In the genomic region with DNA sequence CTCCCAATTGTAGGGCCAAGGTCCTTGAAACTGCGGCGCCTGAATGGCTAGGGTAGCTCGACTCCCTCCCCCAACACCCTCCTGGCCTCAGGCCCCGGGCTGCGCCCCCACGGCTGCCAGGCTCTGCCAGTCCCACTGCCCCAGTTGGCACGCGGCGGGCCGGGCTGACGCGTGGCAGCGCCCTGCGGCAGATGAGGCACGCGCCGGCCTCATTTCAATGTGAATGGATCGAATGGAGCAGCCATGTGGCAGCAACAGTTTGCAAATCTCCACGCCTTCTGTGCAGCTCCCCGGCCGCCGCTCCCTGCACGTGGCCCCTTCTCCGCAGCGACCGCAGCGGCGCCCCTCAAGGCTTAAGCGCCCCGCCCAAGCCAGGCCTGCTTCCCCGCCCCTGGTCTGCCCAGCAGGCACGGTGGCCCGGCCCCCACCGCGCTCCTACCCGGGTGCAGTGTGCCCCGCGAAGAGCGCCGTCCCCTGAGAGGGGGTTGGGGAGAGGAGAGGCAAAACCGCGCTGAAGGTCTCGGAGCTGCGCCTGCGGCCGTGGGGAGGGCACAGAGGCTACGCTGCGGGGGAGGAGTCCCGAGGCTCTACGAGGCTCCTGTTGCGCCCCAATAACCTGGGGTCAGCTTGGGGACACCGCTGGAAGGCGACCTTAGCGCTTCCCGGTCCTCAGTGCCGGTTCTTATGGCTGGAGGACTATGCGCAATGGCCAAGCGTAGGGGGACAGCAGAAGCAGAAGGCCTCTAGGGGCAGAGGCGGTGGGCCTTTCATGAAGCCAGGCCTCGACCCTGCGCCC, we compare ENCODE assay signal across 8 cellular contexts. TPM values are rescaled to one million over a fixed set of nuclear protein-coding genes. Genes with fewer than 3 reads are reported as not detected.
DNase-seq lines count a peak whose midpoint lies in the region; ATAC-seq and TF ChIP-seq lines count a peak whose summit lies in the region.

No MANE protein-coding gene starts in this region.

- H3K27me3 ChIP-seq in CD8-positive, alpha-beta T cell (ENCODE audit: insufficient read depth, low read length): peaks cover 44% of the 10 kb centered on the region
- peaks cover 35% of the 10 kb centered on the region for H3K27me3 ChIP-seq in colonic mucosa

- no peaks in the 10 kb centered on the region for H3K36me3 Mint-ChIP-seq in CD8-positive, alpha-beta T cell
- peaks cover 0 to 8% of the 10 kb centered on the region in 2 donors for H3K36me3 Mint-ChIP-seq in naive B cell

- TF ChIP-seq CTCF in CD8-positive, alpha-beta T cell (IDR thresholded peaks at IDR 0.05): no peak
- TF ChIP-seq CTCF in colonic mucosa (IDR thresholded peaks at IDR 0.05): no peak

- POLR2A ChIA-PET in CD8-positive, alpha-beta T cell (lab: Charles Lee): interaction anchor here (2.4 kb wide), 1 partner anchor 16 kb away, joined by 16 read pairs; no protein-coding TSS in a partner anchor

- H3K9me3 Mint-ChIP-seq in CD8-positive, alpha-beta T cell: no peaks in the 10 kb centered on the region
- peaks cover 0 to 2% (median 0%) of the 10 kb centered on the region in 7 donors for H3K9me3 Mint-ChIP-seq in naive B cell

- H3K9me3 ChIP-seq in CD8-positive, alpha-beta T cell (ENCODE audit: low read length): no peaks in the 10 kb centered on the region
- no peaks in the 10 kb centered on the region for H3K9me3 ChIP-seq in colonic mucosa

- H3K4me3 ChIP-seq in CD8-positive, alpha-beta T cell (ENCODE audit: low read depth, low read length): peak overlapping the region; percentile 33
- H3K4me3 ChIP-seq in colonic mucosa: peak overlapping the region; percentile 52

- intact Hi-C loops in CD8-positive, alpha-beta T cell (cut with DNase I, micrococcal nuclease): loop anchor here (2.0 kb wide), 2 partner anchors 15 to 19 kb away; no protein-coding TSS in a partner anchor
- intact Hi-C loops in colonic mucosa (cut with DNase I): no loop called here

- H3K4me1 ChIP-seq in CD8-positive, alpha-beta T cell (ENCODE audit: insufficient read depth, low read length): peaks cover 54% of the 10 kb centered on the region
- peaks cover 33% of the 10 kb centered on the region for H3K4me1 ChIP-seq in colonic mucosa

- H3K9ac ChIP-seq in colonic mucosa (ENCODE audit: low read depth in 2 of 2, low read length in 2 of 2): peak overlapping the region; percentile 3 to 39

- peaks cover 47% of the 10 kb centered on the region for H3K27me3 Mint-ChIP-seq in CD8-positive, alpha-beta T cell (ENCODE audit: low read depth)
- peaks cover 38 to 67% (median 65%) of the 10 kb centered on the region in 3 donors for H3K27me3 Mint-ChIP-seq in naive B cell

- ATAC-seq in CD8-positive, alpha-beta T cell: peak; percentile 12
- peak; percentile 15 to 20 for ATAC-seq in naive B cell (ENCODE audit: low read depth in 2 of 2)

- H3K4me3 Mint-ChIP-seq in CD8-positive, alpha-beta T cell: peak overlapping the region; percentile 63
- H3K4me3 Mint-ChIP-seq in naive B cell: peak overlapping the region; percentile 66 to 89 (median 85)

- H3K27ac Mint-ChIP-seq in CD8-positive, alpha-beta T cell: no peak overlapping the region
- H3K27ac Mint-ChIP-seq in naive B cell: no peak overlapping the region

- peaks cover 44% of the 10 kb centered on the region for H3K4me1 Mint-ChIP-seq in CD8-positive, alpha-beta T cell (ENCODE audit: low read depth)
- peaks cover 39 to 60% (median 39%) of the 10 kb centered on the region in 3 donors for H3K4me1 Mint-ChIP-seq in naive B cell

- DNase-seq in CD8-positive, alpha-beta T cell: peak in 1 of 7 experiments; percentile 30
- DNase-seq in NAMALWA (ENCODE audit: low spot score) (peak; percentile 18), colonic mucosa (peak; percentile 56), naive B cell (no peak), RPMI8226 (no peak), UCSD-AML1 (lab: John Stamatoyannopoulos, UW; ENCODE audit: unreplicated experiment) (no peak), ureter (ENCODE audit: low spot score) (no peak), NCI-H446 treated with DMSO at 0.1 percent for 48 hours (lab: John Stamatoyannopoulos, UW) (no peak)

- H3K27ac ChIP-seq in CD8-positive, alpha-beta T cell (ENCODE audit: low read depth, low read length): no peak overlapping the region
- no peak overlapping the region for H3K27ac ChIP-seq in colonic mucosa

- CTCF ChIA-PET in CD8-positive, alpha-beta T cell (lab: Charles Lee): interaction anchor here (1.5 kb wide), 1 partner anchor 16 kb away, joined by 4 read pairs; no protein-coding TSS in a partner anchor

- H3K36me3 ChIP-seq in CD8-positive, alpha-beta T cell (ENCODE audit: insufficient read depth, low read length): no peaks in the 10 kb centered on the region
- no peaks in the 10 kb centered on the region for H3K36me3 ChIP-seq in colonic mucosa

RNA-seq across cellular contexts. Expression of a gene that starts 3.1 kb away (rescaled TPM):
- under 1 TPM; 0.08 TPM for total RNA-seq in CD8-positive, alpha-beta T cell
- total RNA-seq in colonic mucosa (10 to 100 TPM; 18.5 to 21.6 TPM), ureter (15.2 TPM)
- polyA plus RNA-seq in naive B cell (ENCODE audit: low read depth in 6 of 6): not detected

RNA-seq across cellular contexts. Expression of a gene that starts 27.2 kb away (rescaled TPM):
- under 1 TPM; 0.22 to 0.69 TPM for total RNA-seq in CD8-positive, alpha-beta T cell
- total RNA-seq in colonic mucosa: 10 to 100 TPM in 1 of 2 donors, 1 to 10 TPM in 1; 4.0 to 20.9 TPM
- under 1 TPM in 2 of 6 donors, not detected in 4; 0.22 to 0.73 TPM for polyA plus RNA-seq in naive B cell (ENCODE audit: low read depth in 6 of 6)
- 9.2 TPM for total RNA-seq in ureter

RNA-seq across cellular contexts. Expression of a gene that starts 31.8 kb away (rescaled TPM):
- 10 to 100 TPM; 21.7 to 23.6 TPM for total RNA-seq in CD8-positive, alpha-beta T cell
- 10 to 100 TPM; 18.3 to 19.2 TPM for total RNA-seq in colonic mucosa
- polyA plus RNA-seq in naive B cell (ENCODE audit: low read depth in 6 of 6): 10 to 100 TPM; 21.2 to 33.6 (median 23.5) TPM
- 30.0 TPM for total RNA-seq in ureter

RNA-seq across cellular contexts. Expression of a gene that starts 52.0 kb away (rescaled TPM):
- total RNA-seq in CD8-positive, alpha-beta T cell: under 1 TPM; 0.24 to 0.25 TPM
- total RNA-seq in colonic mucosa (10 to 100 TPM; 14.9 to 18.6 TPM), ureter (31.4 TPM)
- polyA plus RNA-seq in naive B cell (ENCODE audit: low read depth in 6 of 6): not detected

Comparison
In these comparisons a context has a peak if more than half of its experiments do, and no peak if none do; other contexts are left out.
1. DNase-seq: peak in NAMALWA (single experiment) and colonic mucosa (single experiment); none in naive B cell (single experiment), RPMI8226 (single experiment), UCSD-AML1 (single experiment), ureter (single experiment) and NCI-H446 treated with DMSO at 0.1 percent for 48 hours (single experiment).
2. RNA of a gene that starts 3.1 kb away (total RNA-seq): 18.5 to 21.6 TPM in colonic mucosa and 15.2 TPM in ureter (single experiment); 0.08 TPM in CD8-positive, alpha-beta T cell; every median in the first group is over 10 times any median in the second.